Comparison of ENCODE assay signal across 9 cellular contexts in genomic region chr17:30921544-30922196, GRCh38. TPM values are rescaled to one million over a fixed set of nuclear protein-coding genes. Genes with fewer than 3 reads are reported as not detected.
DNase-seq lines count a peak whose midpoint lies in the region; ATAC-seq and TF ChIP-seq lines count a peak whose summit lies in the region.
"Had no signal": no experiment of that assay in that cellular context is flagged by ENCODE, and none has a peak within 500 bp of the region (broad histone marks: within the 10 kb centered on the region; RNA-seq: fewer than 3 reads in every experiment).

TSS of gene ADAP2 (plus strand) at chr17:30921945. CDS start at chr17:30922015, 70 bp downstream.

- H3K4me1 ChIP-seq in HUES64 (ENCODE audit: insufficient read depth, low read length): peaks cover 6% of the 10 kb centered on the region
- H3K4me1 ChIP-seq in neutrophil (ENCODE audit: control insufficient read depth in 1 of 2, insufficient read depth in 1 of 2, low read depth in 1 of 2, low read length in 1 of 2): peaks cover 8 to 16% of the 10 kb centered on the region in 2 experiments

- H3K4me1 Mint-ChIP-seq in activated CD8-positive, alpha-beta T cell treated with anti-CD3 and anti-CD28 coated beads for 36 hours (ENCODE audit: low read depth): peaks cover 11% of the 10 kb centered on the region

- TF ChIP-seq CTCF in activated CD8-positive, alpha-beta T cell treated with anti-CD3 and anti-CD28 coated beads for 36 hours (IDR thresholded peaks at IDR 0.05): no peak
- TF ChIP-seq CTCF in neutrophil (IDR thresholded peaks at IDR 0.05): no peak

- H3K4me3 ChIP-seq in HUES64 (ENCODE audit: low read length) (peak within 1 kb of the TSS; percentile 54), neutrophil (ENCODE audit: low read depth in 1 of 2, low read length in 1 of 2) (peak within 1 kb of the TSS; percentile 63 to 73)

- CTCF ChIA-PET in activated CD8-positive, alpha-beta T cell treated with anti-CD3 and anti-CD28 coated beads for 36 hours (lab: Charles Lee): no interaction called here

- H3K27ac ChIP-seq in HUES64 (ENCODE audit: low read depth, low read length): no peak within 1 kb of the TSS
- H3K27ac ChIP-seq in neutrophil: peak within 1 kb of the TSS; percentile 13
- H3K27ac ChIP-seq: KMS-11 had no signal

- ATAC-seq in activated CD8-positive, alpha-beta T cell treated with anti-CD3 and anti-CD28 coated beads for 36 hours: peak; percentile 39
- ATAC-seq in Right ventricle myocardium inferior (peak; percentile 87), HG02973 (IDR thresholded peaks at IDR 0.05; ENCODE audit: unreplicated experiment) (no peak), GM18909 (IDR thresholded peaks at IDR 0.05; ENCODE audit: poor library complexity, unreplicated experiment) (no peak)

- H3K9me3 ChIP-seq in HUES64 (ENCODE audit: insufficient read depth, low read depth, low read length): no peaks in the 10 kb centered on the region
- no peaks in the 10 kb centered on the region for H3K9me3 ChIP-seq in neutrophil

- peaks cover 59% of the 10 kb centered on the region for H3K27me3 ChIP-seq in HUES64 (ENCODE audit: insufficient read depth, low read length)
- peaks cover 90% of the 10 kb centered on the region for H3K27me3 ChIP-seq in neutrophil

- intact Hi-C loops in activated CD8-positive, alpha-beta T cell treated with anti-CD3 and anti-CD28 coated beads for 36 hours (cut with micrococcal nuclease): no loop called here
- intact Hi-C loops in Right ventricle myocardium inferior (cut with DNase I): no loop called here

- POLR2A ChIA-PET in activated CD8-positive, alpha-beta T cell treated with anti-CD3 and anti-CD28 coated beads for 36 hours (lab: Charles Lee): no interaction called here

- DNase-seq in Caki2 (ENCODE audit: low read depth): peak; percentile 60
- DNase-seq in activated CD8-positive, alpha-beta T cell treated with anti-CD3 and anti-CD28 coated beads for 36 hours: no peak
- peak; percentile 89 for DNase-seq in Right ventricle myocardium inferior (ENCODE audit: missing footprints)
- no peak for DNase-seq in DMS114 treated with DMSO at 0.1 percent for 48 hours (lab: John Stamatoyannopoulos, UW; ENCODE audit: unreplicated experiment)

- H3K9ac ChIP-seq in HUES64 (ENCODE audit: low read depth, low read length): peak within 1 kb of the TSS; percentile 16; the same call in 1 of the 2 replicates
- H3K9ac ChIP-seq: KMS-11 had no signal

- H3K27ac Mint-ChIP-seq in activated CD8-positive, alpha-beta T cell treated with anti-CD3 and anti-CD28 coated beads for 36 hours: no peak within 1 kb of the TSS

- H3K36me3 Mint-ChIP-seq in activated CD8-positive, alpha-beta T cell treated with anti-CD3 and anti-CD28 coated beads for 36 hours (ENCODE audit: low read depth): no peaks in the 10 kb centered on the region

- H3K27me3 Mint-ChIP-seq in activated CD8-positive, alpha-beta T cell treated with anti-CD3 and anti-CD28 coated beads for 36 hours: peaks cover 42% of the 10 kb centered on the region

- H3K9me3 Mint-ChIP-seq in activated CD8-positive, alpha-beta T cell treated with anti-CD3 and anti-CD28 coated beads for 36 hours: no peaks in the 10 kb centered on the region

- H3K4me3 Mint-ChIP-seq in activated CD8-positive, alpha-beta T cell treated with anti-CD3 and anti-CD28 coated beads for 36 hours: peak within 1 kb of the TSS; percentile 41

- in situ Hi-C loops in Caki2 (cut with HindIII; ENCODE audit: low pct_unique_long_range_greater_than_20kb, low sequenced_read_pairs): no loop called here

- WGBS in HUES64: 2% methylated on average over 60 of the region's 60 CpGs

- H3K36me3 ChIP-seq in HUES64 (ENCODE audit: insufficient read depth, low read length) (no peaks in the 10 kb centered on the region), neutrophil (no peaks in the 10 kb centered on the region)

RNA-seq across cellular contexts. Expression of gene ADAP2, which starts in this region (rescaled TPM):
- 15.5 and 21.6 TPM in 2 replicates for total RNA-seq in Caki2 (2014; rRNA removed; shearing (Covaris generic); ENCODE audit: low replicate concordance)
- polyA plus RNA-seq in HUES64 (2013, experiment 1 of 2): 0.40 TPM
- polyA plus RNA-seq in HUES64 (2013, experiment 2 of 2): 0.51 TPM
- 1 to 10 TPM in 1 of 2 experiments, under 1 TPM in 1; 0.92 to 1.5 TPM for total RNA-seq in activated CD8-positive, alpha-beta T cell treated with anti-CD3 and anti-CD28 coated beads for 36 hours
- total RNA-seq in Right ventricle myocardium inferior: 8.6 TPM

Comparison
In these comparisons a context has a peak if more than half of its experiments do, and no peak if none do; other contexts are left out.
1. DNase-seq: peak in Caki2 (single experiment) and Right ventricle myocardium inferior (single experiment); none in activated CD8-positive, alpha-beta T cell treated with anti-CD3 and anti-CD28 coated beads for 36 hours (single experiment) and DMS114 treated with DMSO at 0.1 percent for 48 hours (single experiment).
2. ATAC-seq: peak in activated CD8-positive, alpha-beta T cell treated with anti-CD3 and anti-CD28 coated beads for 36 hours (single experiment) and Right ventricle myocardium inferior (single experiment); none in HG02973 (single experiment) and GM18909 (single experiment).